ENCODE assay signal across 8 cellular contexts in the genomic region with DNA sequence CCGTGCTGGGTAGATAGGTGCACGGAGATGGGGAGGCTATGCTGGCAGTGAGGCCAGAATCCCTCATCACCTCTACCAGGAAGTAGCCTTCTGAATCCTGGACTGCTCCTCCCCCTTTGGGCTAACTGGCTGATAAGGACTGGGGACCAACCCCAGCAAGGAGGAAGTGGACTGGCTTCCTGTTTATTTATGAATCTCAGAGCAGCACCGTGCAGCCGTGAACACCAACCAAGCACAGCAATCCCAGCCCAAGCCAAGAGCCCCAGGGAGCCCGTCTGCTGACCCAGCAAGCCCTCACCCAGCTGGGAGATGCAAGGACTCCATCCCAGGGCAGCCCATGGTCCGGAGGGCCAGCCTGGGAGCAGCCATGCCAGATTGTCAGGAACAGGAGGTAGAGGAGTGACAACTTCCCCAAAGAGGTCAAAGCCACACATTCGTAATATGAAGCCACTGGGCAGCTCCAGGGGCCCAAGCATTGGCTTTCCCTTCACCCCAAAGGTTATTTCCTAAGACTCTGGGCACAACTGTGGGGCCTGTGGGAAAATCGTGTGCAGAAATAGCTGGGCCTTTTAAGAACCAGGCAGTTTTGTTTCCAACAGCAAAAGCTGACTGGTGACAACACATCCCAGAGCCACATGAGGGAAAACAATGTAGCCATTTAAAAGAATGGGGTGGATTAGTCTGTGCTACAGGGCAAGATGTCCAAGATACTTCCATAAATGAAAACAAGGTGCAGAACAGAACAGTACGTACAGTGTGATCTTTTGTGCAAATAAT. TPM values are rescaled to one million over a fixed set of nuclear protein-coding genes. Genes with fewer than 3 reads are reported as not detected.
DNase-seq lines count a peak whose midpoint lies in the region; ATAC-seq and FAIRE-seq lines count a peak whose summit lies in the region.

No MANE protein-coding gene starts in this region.

- no peaks in the 10 kb centered on the region for H3K9me3 Mint-ChIP-seq in activated CD8-positive, alpha-beta memory T cell treated with anti-CD3 and anti-CD28 coated beads, Interleukin-2, amount 10 ng/mL, durations not matched to agents 7 days and 5 days (ENCODE audit: low read depth)

- in situ Hi-C loops in HAP-1 (cut with MboI; ENCODE audit: low sequenced_read_pairs): loop anchor here (25.0 kb wide), 1 partner anchor 203 kb away; no protein-coding TSS in a partner anchor

- H3K27ac Mint-ChIP-seq in activated CD8-positive, alpha-beta memory T cell treated with anti-CD3 and anti-CD28 coated beads, Interleukin-2, amount 10 ng/mL, durations not matched to agents 7 days and 5 days: peak overlapping the region; percentile 95

- intact Hi-C loops in head of caudate nucleus (cut with DNase I): no loop called here

- peak overlapping the region; percentile 5 to 92 for H3K27ac ChIP-seq in small intestine (ENCODE audit: low read depth in 1 of 2, low read length in 1 of 2)

- peak; percentile 40 for ATAC-seq in activated CD8-positive, alpha-beta memory T cell treated with anti-CD3 and anti-CD28 coated beads, Interleukin-2, amount 10 ng/mL, durations not matched to agents 7 days and 5 days
- ATAC-seq in HG03159 (IDR thresholded peaks at IDR 0.05; ENCODE audit: unreplicated experiment): no peak

- DNase-seq in activated CD8-positive, alpha-beta memory T cell treated with anti-CD3 and anti-CD28 coated beads, Interleukin-2, amount 10 ng/mL, durations not matched to agents 7 days and 5 days: peak; percentile 50
- no peak for DNase-seq in activated CD8-positive, alpha-beta memory T cell treated with anti-CD3 and anti-CD28 coated beads, Interleukin-2, amount 50 U/mL, for 48 hours
- peak; percentile 92 for DNase-seq in SKM-1 treated with dmso at 0.1 percent for 144 hours (lab: John Stamatoyannopoulos, UW; ENCODE audit: unreplicated experiment)
- peak in 38 of 42 donors; percentile 5 to 76 (median 34) for DNase-seq in head of caudate nucleus
- peak; percentile 80 for DNase-seq in small intestine
- DNase-seq in AG20443 (ENCODE audit: low spot score): no peak
- no peak for DNase-seq in HAP-1 (ENCODE audit: low spot score in 2 of 2)

- no peak for FAIRE-seq in small intestine (lab: Jason Lieb, UNC)

- H3K4me1 Mint-ChIP-seq in activated CD8-positive, alpha-beta memory T cell treated with anti-CD3 and anti-CD28 coated beads, Interleukin-2, amount 10 ng/mL, durations not matched to agents 7 days and 5 days: peaks cover 68% of the 10 kb centered on the region

- H3K4me3 Mint-ChIP-seq in activated CD8-positive, alpha-beta memory T cell treated with anti-CD3 and anti-CD28 coated beads, Interleukin-2, amount 10 ng/mL, durations not matched to agents 7 days and 5 days: peak overlapping the region; percentile 45

- no peaks in the 10 kb centered on the region for H3K27me3 ChIP-seq in small intestine (ENCODE audit: control insufficient read depth in 2 of 2, insufficient read depth in 2 of 2, low read length in 2 of 2)
- no peaks in the 10 kb centered on the region for H3K27me3 ChIP-seq in HAP-1 (ENCODE audit: low read depth)

- H3K4me1 ChIP-seq in small intestine (ENCODE audit: control insufficient read depth in 2 of 2, insufficient read depth in 1 of 2, low read depth in 1 of 2, low read length in 1 of 2) (peaks cover 2 to 16% of the 10 kb centered on the region in 2 donors), HAP-1 (peaks cover 7% of the 10 kb centered on the region)

- H3K4me3 ChIP-seq in small intestine (ENCODE audit: low read depth in 1 of 2, low read length in 2 of 2) (no peak overlapping the region), HAP-1 (no peak overlapping the region)

- H3K36me3 Mint-ChIP-seq in activated CD8-positive, alpha-beta memory T cell treated with anti-CD3 and anti-CD28 coated beads, Interleukin-2, amount 10 ng/mL, durations not matched to agents 7 days and 5 days: no peaks in the 10 kb centered on the region

- 47 to 58% (median 49%) methylated on average over 9 of the region's 9 CpGs for WGBS in small intestine, 3 donors

- CTCF ChIA-PET in activated CD8-positive, alpha-beta memory T cell treated with anti-CD3 and anti-CD28 coated beads, Interleukin-2, amount 10 ng/mL, durations not matched to agents 7 days and 5 days (lab: Charles Lee): interaction anchor here (0.6 to 6.7 kb wide), 9 partner anchors 9 to 97 kb away, joined by 3 to 67 read pairs (median 6); no protein-coding TSS in a partner anchor

- no peaks in the 10 kb centered on the region for H3K9me3 ChIP-seq in small intestine (ENCODE audit: control insufficient read depth, low read depth)
- no peaks in the 10 kb centered on the region for H3K9me3 ChIP-seq in HAP-1

- H3K36me3 ChIP-seq in small intestine (ENCODE audit: control insufficient read depth in 2 of 2, insufficient read depth in 2 of 2, low read length in 2 of 2) (no peaks in the 10 kb centered on the region), HAP-1 (replicated peaks) (no peaks in the 10 kb centered on the region)

- no peaks in the 10 kb centered on the region for H3K27me3 Mint-ChIP-seq in activated CD8-positive, alpha-beta memory T cell treated with anti-CD3 and anti-CD28 coated beads, Interleukin-2, amount 10 ng/mL, durations not matched to agents 7 days and 5 days

RNA-seq across cellular contexts. Expression of gene PHB1, which starts 23.9 kb away (rescaled TPM):
- 100 to 1,000 TPM; 150 to 227 TPM for total RNA-seq in activated CD8-positive, alpha-beta memory T cell treated with anti-CD3 and anti-CD28 coated beads, Interleukin-2, amount 10 ng/mL, durations not matched to agents 7 days and 5 days
- 100 to 1,000 TPM; 108 to 301 (median 113) TPM for polyA plus RNA-seq in small intestine

RNA-seq across cellular contexts. Expression of gene ZNF652, which starts 28.7 kb away (rescaled TPM):
- 10 to 100 TPM; 32.2 to 34.4 TPM for total RNA-seq in activated CD8-positive, alpha-beta memory T cell treated with anti-CD3 and anti-CD28 coated beads, Interleukin-2, amount 10 ng/mL, durations not matched to agents 7 days and 5 days
- polyA plus RNA-seq in small intestine: 10 to 100 TPM in 2 of 3 donors, 1 to 10 TPM in 1; 8.6 to 27.3 (median 16.2) TPM

Comparison
In these comparisons a context has a peak if more than half of its experiments do, and no peak if none do; other contexts are left out.
1. DNase-seq: peak in activated CD8-positive, alpha-beta memory T cell treated with anti-CD3 and anti-CD28 coated beads, Interleukin-2, amount 10 ng/mL, durations not matched to agents 7 days and 5 days (single experiment), SKM-1 treated with dmso at 0.1 percent for 144 hours (single experiment), head of caudate nucleus (38 of 42) and small intestine (single experiment); none in activated CD8-positive, alpha-beta memory T cell treated with anti-CD3 and anti-CD28 coated beads, Interleukin-2, amount 50 U/mL, for 48 hours (single experiment), AG20443 (single experiment) and HAP-1 (0 of 2).